12 cellular contexts compared by ENCODE assay signal in genomic region chr5:131328536-131329186, GRCh38.
DNase-seq lines count a peak whose midpoint lies in the region; ATAC-seq, FAIRE-seq and TF ChIP-seq lines count a peak whose summit lies in the region.
"Had no signal": no experiment of that assay in that cellular context is flagged by ENCODE, and none has a peak within 500 bp of the region (broad histone marks: within the 10 kb centered on the region; RNA-seq: fewer than 3 reads in every experiment).

No MANE protein-coding gene starts in this region.

- no peaks in the 10 kb centered on the region for H3K27me3 Mint-ChIP-seq in activated T-helper 1 cell treated with anti-CD3 and anti-CD28 coated beads, Interleukin-12 subunit alpha, Interleukin-12 subunit beta, Interleukin-2, Interleukin-4 antibody, amounts not matched to agents 30 ng/mL and 10 ng/mL and 1 ng/mL, durations not matched to agents 14 hours and 24 hours and 36 hours (ENCODE audit: insufficient read depth)
- H3K27me3 Mint-ChIP-seq: type B pancreatic cell had no signal

- TF ChIP-seq EP300 in A549 (IDR thresholded peaks at IDR 0.05) = no peak

- no peaks in the 10 kb centered on the region for H3K9me3 ChIP-seq in A549
- no peaks in the 10 kb centered on the region; the same call in 1 of the 2 replicates for H3K9me3 ChIP-seq in SJCRH30 (replicated peaks)

- intact Hi-C loops in activated T-helper 1 cell treated with anti-CD3 and anti-CD28 coated beads, Interleukin-12 subunit alpha, Interleukin-12 subunit beta, Interleukin-2, Interleukin-4 antibody, amounts not matched to agents 30 ng/mL and 10 ng/mL and 1 ng/mL, durations not matched to agents 14 hours and 24 hours and 36 hours (cut with micrococcal nuclease) = loop anchor here (1.0 kb wide), 1 partner anchor 30 kb away; no protein-coding TSS in a partner anchor

- H3K27ac Mint-ChIP-seq in activated T-helper 1 cell treated with anti-CD3 and anti-CD28 coated beads, Interleukin-12 subunit alpha, Interleukin-12 subunit beta, Interleukin-2, Interleukin-4 antibody, amounts not matched to agents 30 ng/mL and 10 ng/mL and 1 ng/mL, durations not matched to agents 14 hours and 24 hours and 36 hours = peak overlapping the region; percentile 50
- H3K27ac Mint-ChIP-seq: type B pancreatic cell had no signal

- CTCF ChIA-PET in A549 (lab: Yijun Ruan, JAX) = interaction anchor here (0.9 kb wide), 1 partner anchor 14 kb away, joined by 3 read pairs; no protein-coding TSS in a partner anchor

- TF ChIP-seq POLR2A in A549 (IDR thresholded peaks at IDR 0.05; ENCODE audit: low read length) = no peak

- peak overlapping the region in 1 of 2 experiments; percentile 51; a peak in 2 of 6 replicates for H3K27ac ChIP-seq in A549
- H3K27ac ChIP-seq in SJCRH30 = no peak overlapping the region

- TF ChIP-seq CTCF in A549 (IDR thresholded peaks at IDR 0.05) = no peak

- ATAC-seq in A549 = peak; percentile 81 to 92
- ATAC-seq: left cardiac atrium had no signal

- peak overlapping the region; percentile 52 for H3K4me2 ChIP-seq in A549

- POLR2A ChIA-PET in A549 (lab: Yijun Ruan, JAX) = no interaction called here

- H3K4me3 Mint-ChIP-seq in activated T-helper 1 cell treated with anti-CD3 and anti-CD28 coated beads, Interleukin-12 subunit alpha, Interleukin-12 subunit beta, Interleukin-2, Interleukin-4 antibody, amounts not matched to agents 30 ng/mL and 10 ng/mL and 1 ng/mL, durations not matched to agents 14 hours and 24 hours and 36 hours = no peak overlapping the region
- H3K4me3 Mint-ChIP-seq: type B pancreatic cell had no signal

- FAIRE-seq in A549 (lab: Jason Lieb, UNC) = no peak
- peak; percentile 83 for FAIRE-seq in GM19239 (lab: Jason Lieb, UNC)

- H3K36me3 ChIP-seq in SJCRH30 = no peaks in the 10 kb centered on the region; the same call in 1 of the 2 replicates

- no peaks in the 10 kb centered on the region for H3K9me3 Mint-ChIP-seq in activated T-helper 1 cell treated with anti-CD3 and anti-CD28 coated beads, Interleukin-12 subunit alpha, Interleukin-12 subunit beta, Interleukin-2, Interleukin-4 antibody, amounts not matched to agents 30 ng/mL and 10 ng/mL and 1 ng/mL, durations not matched to agents 14 hours and 24 hours and 36 hours
- H3K9me3 Mint-ChIP-seq: type B pancreatic cell had no signal

- TF ChIP-seq RAD21 in A549 (conservative IDR thresholded peaks at IDR 0.05 in 1 of 2, IDR thresholded peaks at IDR 0.05 in 1 of 2) = no peak

- WGBS in A549 (ENCODE audit: missing lambda C conversion rate) = 44% methylated on average over 3 of the region's 3 CpGs

- DNase-seq in A549 (ENCODE audit: low read depth in 1 of 2, low spot score in 1 of 2) = peak; percentile 43 to 64
- no peak for DNase-seq in GM19239 (ENCODE audit: insufficient read length, low spot score)
- no peak for DNase-seq in activated T-helper 1 cell treated with anti-CD3 and anti-CD28 coated beads, Interleukin-12 subunit alpha, Interleukin-12 subunit beta, Interleukin-2, Interleukin-4 antibody, amounts not matched to agents 30 ng/mL and 10 ng/mL and 1 ng/mL, durations not matched to agents 14 hours and 24 hours and 36 hours (ENCODE audit: low spot score)
- peak; percentile 50 for DNase-seq in hepatic stellate cell (ENCODE audit: low spot score)
- no peak for DNase-seq in DMS79 (lab: John Stamatoyannopoulos, UW)
- no peak for DNase-seq in SJCRH30
- no peak for DNase-seq in NCI-H82 treated with DMSO at 0.1 percent for 48 hours (lab: John Stamatoyannopoulos, UW; ENCODE audit: unreplicated experiment)
- DNase-seq in DMS79 treated with DMSO at 0.1 percent for 48 hours (lab: John Stamatoyannopoulos, UW) = no peak
- DNase-seq: DMS153; left cardiac atrium; stimulated activated CD4-positive, alpha-beta T cell treated with anti-CD3 and anti-CD28 coated beads, Interleukin-12 subunit alpha, Interleukin-12 subunit beta, amount 100 ng/mL, for 4 hours had no signal

- H3K36me3 Mint-ChIP-seq in activated T-helper 1 cell treated with anti-CD3 and anti-CD28 coated beads, Interleukin-12 subunit alpha, Interleukin-12 subunit beta, Interleukin-2, Interleukin-4 antibody, amounts not matched to agents 30 ng/mL and 10 ng/mL and 1 ng/mL, durations not matched to agents 14 hours and 24 hours and 36 hours (ENCODE audit: low read depth) = peaks cover 41% of the 10 kb centered on the region

- peaks cover 43% of the 10 kb centered on the region for H3K4me1 ChIP-seq in A549
- no peaks in the 10 kb centered on the region for H3K4me1 ChIP-seq in SJCRH30

- no peak overlapping the region for H3K4me3 ChIP-seq in A549
- no peak overlapping the region for H3K4me3 ChIP-seq in SJCRH30

- H3K27me3 ChIP-seq in SJCRH30 = no peaks in the 10 kb centered on the region

- peaks cover 65% of the 10 kb centered on the region for H3K4me1 Mint-ChIP-seq in activated T-helper 1 cell treated with anti-CD3 and anti-CD28 coated beads, Interleukin-12 subunit alpha, Interleukin-12 subunit beta, Interleukin-2, Interleukin-4 antibody, amounts not matched to agents 30 ng/mL and 10 ng/mL and 1 ng/mL, durations not matched to agents 14 hours and 24 hours and 36 hours (ENCODE audit: low read depth)

TF ChIP-seq in A549, 52 proteins besides CTCF, POLR2A, EP300 and RAD21:
- TF ChIP-seq RFX5 (IDR thresholded peaks at IDR 0.05) = no peak
- peak; percentile 7 for TF ChIP-seq MAFK (IDR thresholded peaks at IDR 0.05; ENCODE audit: partially characterized antibody)
- peak; percentile 54 for TF ChIP-seq FOSL2 (IDR thresholded peaks at IDR 0.05)
- peak; percentile 89 for TF ChIP-seq FOSL2 (CRISPR knock-in tag; IDR thresholded peaks at IDR 0.05)
- no peak for TF ChIP-seq REST (IDR thresholded peaks at IDR 0.05)
- TF ChIP-seq JUN (IDR thresholded peaks at IDR 0.05) = no peak
- peak; percentile 57 for TF ChIP-seq JUNB (IDR thresholded peaks at IDR 0.05)
- no peak for TF ChIP-seq SMC3 (IDR thresholded peaks at IDR 0.05)
- TF ChIP-seq GATA3 (IDR thresholded peaks at IDR 0.05; ENCODE audit: borderline replicate concordance) = peak; percentile 21; the same call in 1 of the 2 replicates
- no peak for TF ChIP-seq ZC3H11A (IDR thresholded peaks at IDR 0.05)
- no peak for TF ChIP-seq KDM5A (IDR thresholded peaks at IDR 0.05)
- TF ChIP-seq MAZ (IDR thresholded peaks at IDR 0.05; ENCODE audit: borderline replicate concordance, low read depth, low read length) = no peak
- no peak for TF ChIP-seq POLR2AphosphoS2 (conservative IDR thresholded peaks at IDR 0.05; ENCODE audit: low read length)
- TF ChIP-seq PHF8 (IDR thresholded peaks at IDR 0.05; ENCODE audit: borderline replicate concordance, low read depth) = no peak

Comparison
In these comparisons a context has a peak if more than half of its experiments do, and no peak if none do; other contexts are left out.
1. DNase-seq: peak in A549 (2 of 2) and hepatic stellate cell (single experiment); none in GM19239 (single experiment), activated T-helper 1 cell treated with anti-CD3 and anti-CD28 coated beads, Interleukin-12 subunit alpha, Interleukin-12 subunit beta, Interleukin-2, Interleukin-4 antibody, amounts not matched to agents 30 ng/mL and 10 ng/mL and 1 ng/mL, durations not matched to agents 14 hours and 24 hours and 36 hours (single experiment), DMS79 (single experiment), SJCRH30 (0 of 2), NCI-H82 treated with DMSO at 0.1 percent for 48 hours (single experiment) and DMS79 treated with DMSO at 0.1 percent for 48 hours (single experiment).